Comparison of ENCODE assay signal across 1 cellular context in the genomic region with DNA sequence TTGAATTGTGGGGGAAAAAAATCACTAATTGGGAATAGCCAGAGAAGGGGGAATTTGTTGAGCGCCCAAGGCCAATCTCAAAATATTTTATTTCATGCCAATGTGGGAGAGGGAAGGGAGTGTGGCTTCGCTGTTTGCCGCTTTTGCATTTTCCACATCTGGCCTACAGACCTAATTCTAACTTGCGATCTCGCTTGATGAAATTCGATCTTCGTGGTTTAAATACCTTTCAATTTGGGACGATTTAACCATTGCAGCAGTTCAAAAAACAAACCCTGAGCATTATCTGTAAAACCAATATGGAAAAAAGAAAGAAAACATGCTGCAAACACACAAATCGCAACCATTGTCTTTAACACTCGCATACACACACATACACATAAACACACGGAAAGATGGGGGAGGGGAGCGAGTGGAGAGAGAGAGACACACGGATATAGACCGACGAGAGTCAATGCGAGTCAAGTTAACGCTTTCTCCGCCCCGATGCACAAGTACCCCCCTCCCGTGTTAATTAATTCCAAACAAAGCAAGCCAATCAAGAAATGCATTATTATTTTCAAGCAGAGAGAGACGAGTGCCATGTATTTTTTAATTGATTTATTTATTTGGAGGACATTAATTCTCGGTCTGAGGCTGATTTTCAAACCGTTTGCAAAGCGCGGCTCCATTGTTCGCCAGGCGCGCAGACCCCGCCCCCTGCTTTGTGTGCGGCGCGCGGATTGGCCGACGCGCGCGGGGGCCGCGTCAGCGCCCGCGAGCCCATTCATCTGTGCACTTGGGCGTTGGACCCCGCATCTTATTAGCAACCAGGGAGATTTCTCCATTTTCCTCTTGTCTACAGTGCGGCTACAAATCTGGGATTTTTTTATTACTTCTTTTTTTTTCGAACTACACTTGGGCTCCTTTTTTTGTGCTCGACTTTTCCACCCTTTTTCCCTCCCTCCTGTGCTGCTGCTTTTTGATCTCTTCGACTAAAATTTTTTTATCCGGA.
TF ChIP-seq lines count a peak whose summit lies in the region.

A gene with protein sequence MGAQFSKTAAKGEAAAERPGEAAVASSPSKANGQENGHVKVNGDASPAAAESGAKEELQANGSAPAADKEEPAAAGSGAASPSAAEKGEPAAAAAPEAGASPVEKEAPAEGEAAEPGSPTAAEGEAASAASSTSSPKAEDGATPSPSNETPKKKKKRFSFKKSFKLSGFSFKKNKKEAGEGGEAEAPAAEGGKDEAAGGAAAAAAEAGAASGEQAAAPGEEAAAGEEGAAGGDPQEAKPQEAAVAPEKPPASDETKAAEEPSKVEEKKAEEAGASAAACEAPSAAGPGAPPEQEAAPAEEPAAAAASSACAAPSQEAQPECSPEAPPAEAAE (plus strand): TSS at position 775 of the 994 bp plus-strand sequence. CDS start 401 bp downstream, outside the sequence.

TF ChIP-seq in HepG2, 621 proteins besides CTCF, POLR2A, EP300 and RAD21 (continued from another document and continues in another):
- TF ChIP-seq, protein P1, sequence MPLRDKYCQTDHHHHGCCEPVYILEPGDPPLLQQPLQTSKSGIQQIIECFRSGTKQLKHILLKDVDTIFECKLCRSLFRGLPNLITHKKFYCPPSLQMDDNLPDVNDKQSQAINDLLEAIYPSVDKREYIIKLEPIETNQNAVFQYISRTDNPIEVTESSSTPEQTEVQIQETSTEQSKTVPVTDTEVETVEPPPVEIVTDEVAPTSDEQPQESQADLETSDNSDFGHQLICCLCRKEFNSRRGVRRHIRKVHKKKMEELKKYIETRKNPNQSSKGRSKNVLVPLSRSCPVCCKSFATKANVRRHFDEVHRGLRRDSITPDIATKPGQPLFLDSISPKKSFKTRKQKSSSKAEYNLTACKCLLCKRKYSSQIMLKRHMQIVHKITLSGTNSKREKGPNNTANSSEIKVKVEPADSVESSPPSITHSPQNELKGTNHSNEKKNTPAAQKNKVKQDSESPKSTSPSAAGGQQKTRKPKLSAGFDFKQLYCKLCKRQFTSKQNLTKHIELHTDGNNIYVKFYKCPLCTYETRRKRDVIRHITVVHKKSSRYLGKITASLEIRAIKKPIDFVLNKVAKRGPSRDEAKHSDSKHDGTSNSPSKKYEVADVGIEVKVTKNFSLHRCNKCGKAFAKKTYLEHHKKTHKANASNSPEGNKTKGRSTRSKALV (CRISPR knock-in tag; IDR thresholded peaks at IDR 0.05) = 0 out of 2 replicates have a peak, but pooled peaks have one; percentile 39
- TF ChIP-seq HNF4A (CRISPR knock-in tag; IDR thresholded peaks at IDR 0.05) = peak; percentile 38; the same call in 1 of the 2 replicates
- no peak for TF ChIP-seq ZNF878 (CRISPR knock-in tag; IDR thresholded peaks at IDR 0.05)
- peak; percentile 69; the same call in 1 of the 2 replicates for TF ChIP-seq SIN3A (IDR thresholded peaks at IDR 0.05; ENCODE audit: borderline replicate concordance, low read depth, low read length)
- TF ChIP-seq CHD2 (IDR thresholded peaks at IDR 0.05; ENCODE audit: low read depth, low read length) = peak; percentile 33; the same call in 1 of the 2 replicates
- 0 out of 2 replicates have a peak, but pooled peaks have one; percentile 12 for TF ChIP-seq SOX5 (CRISPR knock-in tag; IDR thresholded peaks at IDR 0.05; ENCODE audit: borderline replicate concordance)
- no peak for TF ChIP-seq HOXA9 (CRISPR knock-in tag; IDR thresholded peaks at IDR 0.05; ENCODE audit: borderline replicate concordance)
- TF ChIP-seq, protein P2, sequence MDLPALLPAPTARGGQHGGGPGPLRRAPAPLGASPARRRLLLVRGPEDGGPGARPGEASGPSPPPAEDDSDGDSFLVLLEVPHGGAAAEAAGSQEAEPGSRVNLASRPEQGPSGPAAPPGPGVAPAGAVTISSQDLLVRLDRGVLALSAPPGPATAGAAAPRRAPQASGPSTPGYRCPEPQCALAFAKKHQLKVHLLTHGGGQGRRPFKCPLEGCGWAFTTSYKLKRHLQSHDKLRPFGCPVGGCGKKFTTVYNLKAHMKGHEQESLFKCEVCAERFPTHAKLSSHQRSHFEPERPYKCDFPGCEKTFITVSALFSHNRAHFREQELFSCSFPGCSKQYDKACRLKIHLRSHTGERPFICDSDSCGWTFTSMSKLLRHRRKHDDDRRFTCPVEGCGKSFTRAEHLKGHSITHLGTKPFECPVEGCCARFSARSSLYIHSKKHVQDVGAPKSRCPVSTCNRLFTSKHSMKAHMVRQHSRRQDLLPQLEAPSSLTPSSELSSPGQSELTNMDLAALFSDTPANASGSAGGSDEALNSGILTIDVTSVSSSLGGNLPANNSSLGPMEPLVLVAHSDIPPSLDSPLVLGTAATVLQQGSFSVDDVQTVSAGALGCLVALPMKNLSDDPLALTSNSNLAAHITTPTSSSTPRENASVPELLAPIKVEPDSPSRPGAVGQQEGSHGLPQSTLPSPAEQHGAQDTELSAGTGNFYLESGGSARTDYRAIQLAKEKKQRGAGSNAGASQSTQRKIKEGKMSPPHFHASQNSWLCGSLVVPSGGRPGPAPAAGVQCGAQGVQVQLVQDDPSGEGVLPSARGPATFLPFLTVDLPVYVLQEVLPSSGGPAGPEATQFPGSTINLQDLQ (CRISPR knock-in tag; IDR thresholded peaks at IDR 0.05) = no peak
- no peak for TF ChIP-seq KLF11 (CRISPR knock-in tag; IDR thresholded peaks at IDR 0.05)
- no peak for TF ChIP-seq SETDB1 (CRISPR knock-in tag; IDR thresholded peaks at IDR 0.05; ENCODE audit: borderline replicate concordance)
- no peak for TF ChIP-seq U2AF1 (optimal IDR thresholded peaks at IDR 0.05; ENCODE audit: low read depth, low read length)
- TF ChIP-seq KDM5A (IDR thresholded peaks at IDR 0.05; ENCODE audit: borderline replicate concordance, low read length) = peak; percentile 37; the same call in 1 of the 2 replicates
- TF ChIP-seq, protein P3, sequence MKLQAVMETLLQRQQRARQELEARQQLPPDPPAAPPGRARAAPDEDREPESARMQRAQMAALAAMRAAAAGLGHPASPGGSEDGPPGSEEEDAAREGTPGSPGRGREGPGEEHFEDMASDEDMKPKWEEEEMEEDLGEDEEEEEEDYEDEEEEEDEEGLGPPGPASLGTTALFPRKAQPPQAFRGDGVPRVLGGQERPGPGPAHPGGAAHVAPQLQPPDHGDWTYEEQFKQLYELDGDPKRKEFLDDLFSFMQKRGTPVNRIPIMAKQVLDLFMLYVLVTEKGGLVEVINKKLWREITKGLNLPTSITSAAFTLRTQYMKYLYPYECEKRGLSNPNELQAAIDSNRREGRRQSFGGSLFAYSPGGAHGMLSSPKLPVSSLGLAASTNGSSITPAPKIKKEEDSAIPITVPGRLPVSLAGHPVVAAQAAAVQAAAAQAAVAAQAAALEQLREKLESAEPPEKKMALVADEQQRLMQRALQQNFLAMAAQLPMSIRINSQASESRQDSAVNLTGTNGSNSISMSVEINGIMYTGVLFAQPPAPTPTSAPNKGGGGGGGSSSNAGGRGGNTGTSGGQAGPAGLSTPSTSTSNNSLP (IDR thresholded peaks at IDR 0.05; ENCODE audit: low read depth, low read length) = peak; percentile 8; the same call in 1 of the 2 replicates
- TF ChIP-seq, protein P4, sequence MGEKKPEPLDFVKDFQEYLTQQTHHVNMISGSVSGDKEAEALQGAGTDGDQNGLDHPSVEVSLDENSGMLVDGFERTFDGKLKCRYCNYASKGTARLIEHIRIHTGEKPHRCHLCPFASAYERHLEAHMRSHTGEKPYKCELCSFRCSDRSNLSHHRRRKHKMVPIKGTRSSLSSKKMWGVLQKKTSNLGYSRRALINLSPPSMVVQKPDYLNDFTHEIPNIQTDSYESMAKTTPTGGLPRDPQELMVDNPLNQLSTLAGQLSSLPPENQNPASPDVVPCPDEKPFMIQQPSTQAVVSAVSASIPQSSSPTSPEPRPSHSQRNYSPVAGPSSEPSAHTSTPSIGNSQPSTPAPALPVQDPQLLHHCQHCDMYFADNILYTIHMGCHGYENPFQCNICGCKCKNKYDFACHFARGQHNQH (CRISPR knock-in tag; IDR thresholded peaks at IDR 0.05) = peak; percentile 46; the same call in 1 of the 2 replicates
- TF ChIP-seq MTERF4 (CRISPR knock-in tag; IDR thresholded peaks at IDR 0.05) = peak; percentile 64; the same call in 1 of the 2 replicates
- TF ChIP-seq FOXA1 (IDR thresholded peaks at IDR 0.05) = no peak
- no peak for TF ChIP-seq FOXA1 (CRISPR knock-in tag; IDR thresholded peaks at IDR 0.05)
- TF ChIP-seq MXD1 (CRISPR knock-in tag; IDR thresholded peaks at IDR 0.05) = no peak
- TF ChIP-seq PHB2 (IDR thresholded peaks at IDR 0.05; ENCODE audit: partially characterized antibody) = no peak
- TF ChIP-seq SIN3B (IDR thresholded peaks at IDR 0.05; ENCODE audit: low read length) = peak; percentile 22; the same call in 1 of the 2 replicates
- peak; percentile 15; the same call in 1 of the 2 replicates for TF ChIP-seq ZC3H13 (CRISPR knock-in tag; IDR thresholded peaks at IDR 0.05)
- peak; percentile 54; the same call in 1 of the 2 replicates for TF ChIP-seq FOXK1 (CRISPR knock-in tag; IDR thresholded peaks at IDR 0.05; ENCODE audit: borderline replicate concordance, low read depth)
- no peak for TF ChIP-seq POLR2AphosphoS2 (IDR thresholded peaks at IDR 0.05; ENCODE audit: low read depth, low read length)
- TF ChIP-seq ZNF260 (CRISPR knock-in tag; IDR thresholded peaks at IDR 0.05; ENCODE audit: borderline replicate concordance, low read depth) = no peak
- 0 out of 2 replicates have a peak, but pooled peaks have one; percentile 39 for TF ChIP-seq ZNF850 (CRISPR knock-in tag; conservative IDR thresholded peaks at IDR 0.05)
- TF ChIP-seq, protein P5, sequence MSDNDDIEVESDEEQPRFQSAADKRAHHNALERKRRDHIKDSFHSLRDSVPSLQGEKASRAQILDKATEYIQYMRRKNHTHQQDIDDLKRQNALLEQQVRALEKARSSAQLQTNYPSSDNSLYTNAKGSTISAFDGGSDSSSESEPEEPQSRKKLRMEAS (IDR thresholded peaks at IDR 0.05) = peak; percentile 26; the same call in 1 of the 2 replicates
- TF ChIP-seq ZBTB3 (CRISPR knock-in tag; IDR thresholded peaks at IDR 0.05; ENCODE audit: borderline replicate concordance, low read depth) = 0 out of 2 replicates have a peak, but pooled peaks have one; percentile 32
- TF ChIP-seq AFF4 (CRISPR knock-in tag; IDR thresholded peaks at IDR 0.05) = peak; percentile 41; the same call in 1 of the 2 replicates
- TF ChIP-seq MYPOP (CRISPR knock-in tag; IDR thresholded peaks at IDR 0.05) = peak; percentile 52; the same call in 1 of the 2 replicates
- peak; percentile 72 for TF ChIP-seq NFYB (CRISPR knock-in tag; IDR thresholded peaks at IDR 0.05)
- TF ChIP-seq, protein P6, sequence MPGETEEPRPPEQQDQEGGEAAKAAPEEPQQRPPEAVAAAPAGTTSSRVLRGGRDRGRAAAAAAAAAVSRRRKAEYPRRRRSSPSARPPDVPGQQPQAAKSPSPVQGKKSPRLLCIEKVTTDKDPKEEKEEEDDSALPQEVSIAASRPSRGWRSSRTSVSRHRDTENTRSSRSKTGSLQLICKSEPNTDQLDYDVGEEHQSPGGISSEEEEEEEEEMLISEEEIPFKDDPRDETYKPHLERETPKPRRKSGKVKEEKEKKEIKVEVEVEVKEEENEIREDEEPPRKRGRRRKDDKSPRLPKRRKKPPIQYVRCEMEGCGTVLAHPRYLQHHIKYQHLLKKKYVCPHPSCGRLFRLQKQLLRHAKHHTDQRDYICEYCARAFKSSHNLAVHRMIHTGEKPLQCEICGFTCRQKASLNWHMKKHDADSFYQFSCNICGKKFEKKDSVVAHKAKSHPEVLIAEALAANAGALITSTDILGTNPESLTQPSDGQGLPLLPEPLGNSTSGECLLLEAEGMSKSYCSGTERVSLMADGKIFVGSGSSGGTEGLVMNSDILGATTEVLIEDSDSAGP (CRISPR knock-in tag; IDR thresholded peaks at IDR 0.05; ENCODE audit: borderline replicate concordance) = peak; percentile 22; the same call in 1 of the 2 replicates
- peak; percentile 8 for TF ChIP-seq TEAD3 (CRISPR knock-in tag; optimal IDR thresholded peaks at IDR 0.05; ENCODE audit: borderline replicate concordance)
